18 cellular contexts compared by ENCODE assay signal in the genomic region with DNA sequence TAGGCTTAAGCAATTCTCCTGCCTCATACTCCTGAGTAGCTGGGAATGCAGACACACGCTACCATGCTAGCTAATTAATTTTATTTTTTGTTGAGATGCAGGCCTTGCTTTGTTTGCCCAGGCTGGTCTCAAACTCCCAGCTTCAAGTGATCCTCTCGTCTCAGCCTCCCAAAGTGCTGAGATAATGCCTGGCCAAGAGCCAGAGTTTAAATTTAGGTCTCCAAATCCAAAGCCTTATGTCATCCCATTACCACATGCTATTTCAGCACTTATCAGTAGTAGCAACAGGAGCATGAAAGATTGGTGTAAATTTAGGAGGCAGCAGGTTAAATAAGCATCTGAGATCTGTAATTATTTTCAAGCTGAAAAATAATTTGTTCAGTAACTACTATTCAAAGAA.
DNase-seq lines count a peak whose midpoint lies in the region; ATAC-seq lines count a peak whose summit lies in the region.
"Had no signal": no experiment of that assay in that cellular context is flagged by ENCODE, and none has a peak within 500 bp of the region (broad histone marks: within the 10 kb centered on the region; RNA-seq: fewer than 3 reads in every experiment).

No MANE protein-coding gene starts in this region.

- no peaks in the 10 kb centered on the region for H3K36me3 ChIP-seq in SJCRH30
- H3K36me3 ChIP-seq: SJSA1 had no signal

- DNase-seq in NCI-H2171 treated with DMSO at 0.1 percent for 48 hours (lab: John Stamatoyannopoulos, UW) = peak; percentile 13
- no peak for DNase-seq in NCI-H2171 (lab: John Stamatoyannopoulos, UW)
- DNase-seq in NCI-H1105 treated with DMSO at 0.1 percent for 48 hours (lab: John Stamatoyannopoulos, UW) = peak; percentile 62
- peak; percentile 26 to 69 for DNase-seq in NCI-H446 (lab: John Stamatoyannopoulos, UW)
- DNase-seq in SJCRH30 = peak; percentile 30 to 60
- no peak for DNase-seq in activated T-cell treated with anti-CD3 and anti-CD28 coated beads, Interleukin-2, amount 50 U/mL, for 4 hours
- DNase-seq: C1 segment of cervical spinal cord; CD8-positive, alpha-beta memory T cell; GDM1; H9; KG1; NCI-H1436; NCI-H1930; NCI-H510A treated with DMSO at 0.1 percent for 48 hours had no signal

- no peaks in the 10 kb centered on the region for H3K27me3 ChIP-seq in SJCRH30
- H3K27me3 ChIP-seq: SJSA1 had no signal

- ATAC-seq in HG03457 (IDR thresholded peaks at IDR 0.05; ENCODE audit: unreplicated experiment) = no peak
- ATAC-seq in activated T-cell treated with anti-CD3 and anti-CD28 coated beads, Interleukin-2, amount 50 U/mL, for 4 hours = no peak

- no peaks in the 10 kb centered on the region for H3K9me3 ChIP-seq in SJCRH30 (replicated peaks)
- H3K9me3 ChIP-seq: SJSA1 had no signal

- no peak overlapping the region for H3K27ac ChIP-seq in SJCRH30
- H3K27ac ChIP-seq: RWPE1, SJSA1 had no signal

- H3K9me3 Mint-ChIP-seq in activated T-cell treated with anti-CD3 and anti-CD28 coated beads, Interleukin-2, amount 50 U/mL, for 4 hours = peaks cover 5% of the 10 kb centered on the region
- H3K9me3 Mint-ChIP-seq: H9; T-helper 1 cell treated with Interleukin-12 subunit alpha and Interleukin-12 subunit beta and Interleukin-4 antibody, amounts not matched to agents 30 μg/mL and 1 μg/mL, for 36 hours had no signal

- H3K4me3 Mint-ChIP-seq in activated T-cell treated with anti-CD3 and anti-CD28 coated beads, Interleukin-2, amount 50 U/mL, for 4 hours = no peak overlapping the region
- H3K4me3 Mint-ChIP-seq: CD8-positive, alpha-beta memory T cell; H9; T-helper 1 cell treated with Interleukin-12 subunit alpha and Interleukin-12 subunit beta and Interleukin-4 antibody, amounts not matched to agents 30 μg/mL and 1 μg/mL, for 36 hours had no signal

- no peaks in the 10 kb centered on the region for H3K27me3 Mint-ChIP-seq in activated T-cell treated with anti-CD3 and anti-CD28 coated beads, Interleukin-2, amount 50 U/mL, for 4 hours (ENCODE audit: low read depth)
- H3K27me3 Mint-ChIP-seq: CD8-positive, alpha-beta memory T cell had no signal

- H3K4me1 ChIP-seq in SJCRH30 = peaks cover 3% of the 10 kb centered on the region; the same call in 1 of the 2 replicates
- H3K4me1 ChIP-seq: SJSA1 had no signal

- no peaks in the 10 kb centered on the region for H3K36me3 Mint-ChIP-seq in activated T-cell treated with anti-CD3 and anti-CD28 coated beads, Interleukin-2, amount 50 U/mL, for 4 hours (ENCODE audit: insufficient read depth)
- H3K36me3 Mint-ChIP-seq: CD8-positive, alpha-beta memory T cell had no signal

- no peak overlapping the region for H3K4me3 ChIP-seq in SJCRH30
- H3K4me3 ChIP-seq: SJSA1 had no signal

- H3K4me1 Mint-ChIP-seq in activated T-cell treated with anti-CD3 and anti-CD28 coated beads, Interleukin-2, amount 50 U/mL, for 4 hours (ENCODE audit: low read depth) = no peaks in the 10 kb centered on the region
- H3K4me1 Mint-ChIP-seq: CD8-positive, alpha-beta memory T cell; H9 had no signal

Comparison
In these comparisons a context has a peak if more than half of its experiments do, and no peak if none do; other contexts are left out.
1. DNase-seq: peak in NCI-H2171 treated with DMSO at 0.1 percent for 48 hours (single experiment), NCI-H1105 treated with DMSO at 0.1 percent for 48 hours (single experiment), NCI-H446 (2 of 2) and SJCRH30 (2 of 2); none in NCI-H2171 (single experiment) and activated T-cell treated with anti-CD3 and anti-CD28 coated beads, Interleukin-2, amount 50 U/mL, for 4 hours (single experiment).